Comparison of ENCODE assay signal across 8 cellular contexts in genomic region chr20:44210422-44211176, GRCh38. TPM values are rescaled to one million over a fixed set of nuclear protein-coding genes. Genes with fewer than 3 reads are reported as not detected.
DNase-seq lines count a peak whose midpoint lies in the region; ATAC-seq and TF ChIP-seq lines count a peak whose summit lies in the region.

Gene OSER1 (minus strand): TSS chr20:44210771. CDS start chr20:44206957, 3,814 bp downstream.

- H3K79me2 ChIP-seq in KMS-11 (ENCODE audit: insufficient read depth, low read depth) = peaks cover 44% of the 10 kb centered on the region

- intact Hi-C loops in esophagus muscularis mucosa (cut with DNase I) = loop anchor here (5.0 to 10.0 kb wide), 6 partner anchors 174 to 674 kb away; partner anchors contain the start of genes SERINC3, TTPAL and YWHAB

- peak within 1 kb of the TSS; percentile 92 for H3K9ac ChIP-seq in KMS-11

- TF ChIP-seq EP300 in esophagus muscularis mucosa (IDR thresholded peaks at IDR 0.05) = no peak

- H4K20me1 ChIP-seq in KMS-11 (ENCODE audit: insufficient read depth) = 0 out of 2 replicates have a peak, but pooled peaks cover 4% of the 10 kb centered on the region

- peak within 1 kb of the TSS; percentile 90 for H3K27ac ChIP-seq in KMS-11
- peak within 1 kb of the TSS; percentile 93 to 99 (median 97) for H3K27ac ChIP-seq in Peyer's patch
- H3K27ac ChIP-seq in esophagus muscularis mucosa (replicated peaks in 1 of 4) = peak within 1 kb of the TSS; percentile 96 to 99 (median 98)

- H3K4me2 ChIP-seq in KMS-11 = peak within 1 kb of the TSS; percentile 91

- DNase-seq in DMS53 treated with DMSO at 0.1 percent for 48 hours (lab: John Stamatoyannopoulos, UW; ENCODE audit: unreplicated experiment) (peak; percentile 99), Peyer's patch (peak; percentile 98 to 99 (median 98)), esophagus muscularis mucosa (ENCODE audit: extremely low spot score) (peak; percentile 100), myocyte (ENCODE audit: low read depth) (peak; percentile 97)
- peak; percentile 98 to 99 for DNase-seq in activated T-cell treated with anti-CD3 and anti-CD28 coated beads, Interleukin-2, amount 50 U/mL, for 48 hours
- DNase-seq in stimulated activated CD8-positive, alpha-beta memory T cell treated with anti-CD3 and anti-CD28 coated beads, Interleukin-7, amount 100 ng/mL, for 48 hours (ENCODE audit: extremely low read depth in 1 of 2, low read depth in 1 of 2) = peak; percentile 93 to 94

- no peaks in the 10 kb centered on the region for H3K27me3 ChIP-seq in KMS-11 (ENCODE audit: insufficient read depth, low read depth)
- no peaks in the 10 kb centered on the region for H3K27me3 ChIP-seq in Peyer's patch
- no peaks in the 10 kb centered on the region for H3K27me3 ChIP-seq in esophagus muscularis mucosa

- H3K36me3 ChIP-seq in KMS-11 (ENCODE audit: insufficient read depth) = no peaks in the 10 kb centered on the region
- peaks cover 0 to 11% (median 0%) of the 10 kb centered on the region in 3 donors for H3K36me3 ChIP-seq in Peyer's patch
- peaks cover 0 to 11% (median 5%) of the 10 kb centered on the region in 4 donors for H3K36me3 ChIP-seq in esophagus muscularis mucosa

- H3K4me1 ChIP-seq in KMS-11 (ENCODE audit: low read depth, poor library complexity, severe bottlenecking) (peaks cover 46% of the 10 kb centered on the region), Peyer's patch (peaks cover 0 to 45% (median 0%) of the 10 kb centered on the region in 4 donors), esophagus muscularis mucosa (peaks cover 51 to 71% (median 57%) of the 10 kb centered on the region in 4 donors)

- WGBS in esophagus muscularis mucosa = 0% methylated on average over 22 of the region's 78 CpGs

- H3K9me3 ChIP-seq in Peyer's patch = no peaks in the 10 kb centered on the region
- H3K9me3 ChIP-seq in esophagus muscularis mucosa = no peaks in the 10 kb centered on the region

- peak; percentile 84 for ATAC-seq in GM21737 (IDR thresholded peaks at IDR 0.05; ENCODE audit: unreplicated experiment)

- TF ChIP-seq POLR2A in Peyer's patch (IDR thresholded peaks at IDR 0.05) = peak; percentile 97 to 99
- peak; percentile 93 for TF ChIP-seq POLR2A in esophagus muscularis mucosa (IDR thresholded peaks at IDR 0.05; ENCODE audit: low read depth)

- TF ChIP-seq CTCF in KMS-11 (conservative IDR thresholded peaks at IDR 0.05; ENCODE audit: low read depth, low read length) = no peak
- TF ChIP-seq CTCF in Peyer's patch (IDR thresholded peaks at IDR 0.05) = peak in 2 of 6 experiments; percentile 6 to 18
- peak in 1 of 3 experiments; percentile 16 for TF ChIP-seq CTCF in esophagus muscularis mucosa (IDR thresholded peaks at IDR 0.05)

- H3K4me3 ChIP-seq in KMS-11 (IDR thresholded peaks at IDR 0.05; ENCODE audit: insufficient read depth, low read depth, low read length) (peak within 1 kb of the TSS; percentile 37), Peyer's patch (peak within 1 kb of the TSS; percentile 69 to 98 (median 85)), esophagus muscularis mucosa (peak within 1 kb of the TSS; percentile 81 to 94 (median 92))

- H2AFZ ChIP-seq in KMS-11 (ENCODE audit: low read depth) = peak within 1 kb of the TSS; percentile 71

RNA-seq across cellular contexts. Expression of gene OSER1, which starts in this region (rescaled TPM):
- total RNA-seq in Peyer's patch (10 to 100 TPM; 37.6 to 55.3 (median 38.2) TPM), esophagus muscularis mucosa (10 to 100 TPM; 45.2 to 94.4 (median 71.0) TPM), myocyte (36.3 and 37.4 TPM in 2 replicates)
- polyA plus RNA-seq in myocyte (2012) = 28.8 TPM

Comparison
In these comparisons a context has a peak if more than half of its experiments do, and no peak if none do; other contexts are left out.
1. Peak in every context shown above with its lines: DNase-seq, ATAC-seq, H3K4me3 ChIP-seq and H3K27ac ChIP-seq.
2. H3K4me3 ChIP-seq: peak in every context shown above with its lines; median percentile 92 in esophagus muscularis mucosa; 85 in Peyer's patch; 37 in KMS-11.